8 cellular contexts compared by ENCODE assay signal in the genomic region with DNA sequence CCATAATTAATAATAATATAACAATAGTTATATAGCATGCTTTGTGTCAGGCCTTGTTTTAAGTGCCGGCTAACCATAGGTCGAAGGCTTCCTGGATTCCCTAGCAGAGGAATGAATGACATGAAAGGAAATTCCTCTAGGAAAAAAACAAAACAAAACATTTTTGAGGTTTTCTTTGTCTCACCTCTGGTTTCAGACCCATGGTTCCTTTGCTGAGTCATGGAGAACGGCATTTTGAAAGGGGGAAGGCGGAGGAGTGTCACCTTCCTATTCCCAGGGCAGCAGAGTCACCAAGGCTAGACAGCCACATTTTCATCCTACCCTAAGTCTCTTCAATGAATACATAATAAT. TPM values are rescaled to one million over a fixed set of nuclear protein-coding genes. Genes with fewer than 3 reads are reported as not detected.
DNase-seq lines count a peak whose midpoint lies in the region; ATAC-seq and TF ChIP-seq lines count a peak whose summit lies in the region.

No MANE protein-coding gene starts in this region.

- TF ChIP-seq POLR2A in ovary (IDR thresholded peaks at IDR 0.05) = no peak

- no peak overlapping the region for H3K4me3 ChIP-seq in AG10803 (ENCODE audit: low read length)
- H3K4me3 ChIP-seq in adipocyte (ENCODE audit: low read length) = no peak overlapping the region
- H3K4me3 ChIP-seq in ovary = no peak overlapping the region

- peak overlapping the region; percentile 27 for H3K4me3 Mint-ChIP-seq in HFFc6

- peak; percentile 55 for DNase-seq in AG10803 (ENCODE audit: low read depth)
- DNase-seq in HFFc6 = peak; percentile 62
- DNase-seq in adipocyte (ENCODE audit: low read depth) = peak; percentile 41
- DNase-seq in left kidney (ENCODE audit: low read depth, low spot score) = peak; percentile 20
- no peak for DNase-seq in ovary
- DNase-seq in activated CD4-positive, alpha-beta T cell treated with anti-CD3 and anti-CD28 coated beads for 48 hours = no peak

- no peaks in the 10 kb centered on the region for H3K9me3 Mint-ChIP-seq in HFFc6

- H3K4me1 ChIP-seq in adipocyte (ENCODE audit: control insufficient read depth, insufficient read depth, low read length) = peaks cover 11% of the 10 kb centered on the region
- H3K4me1 ChIP-seq in ovary (ENCODE audit: insufficient read depth) = no peaks in the 10 kb centered on the region

- no peaks in the 10 kb centered on the region for H3K36me3 Mint-ChIP-seq in HFFc6 (ENCODE audit: low read depth)

- H3K9ac ChIP-seq in adipocyte (ENCODE audit: low read length) = no peak overlapping the region

- intact Hi-C loops in ovary (cut with DNase I) = no loop called here

- H3K9me3 ChIP-seq in adipocyte (ENCODE audit: control insufficient read depth, low read length) (no peaks in the 10 kb centered on the region), ovary (no peaks in the 10 kb centered on the region)

- H3K4me1 Mint-ChIP-seq in HFFc6 (ENCODE audit: low read depth) = peaks cover 40% of the 10 kb centered on the region

- H3K27ac Mint-ChIP-seq in HFFc6 = peak overlapping the region; percentile 52

- no peaks in the 10 kb centered on the region; the same call in none of the 2 replicates for H3K27me3 Mint-ChIP-seq in HFFc6 (ENCODE audit: insufficient read depth)

- ATAC-seq in GM21515 (IDR thresholded peaks at IDR 0.05; ENCODE audit: unreplicated experiment) = no peak
- no peak for ATAC-seq in HG03039 (IDR thresholded peaks at IDR 0.05; ENCODE audit: unreplicated experiment)

- no peak overlapping the region for H3K27ac ChIP-seq in ovary

- H3K36me3 ChIP-seq in adipocyte (ENCODE audit: control insufficient read depth, insufficient read depth, low read length, severe bottlenecking) = no peaks in the 10 kb centered on the region
- no peaks in the 10 kb centered on the region for H3K36me3 ChIP-seq in ovary

- TF ChIP-seq CTCF in AG10803 (conservative IDR thresholded peaks at IDR 0.05; ENCODE audit: low read length) (no peak), HFFc6 (IDR thresholded peaks at IDR 0.05) (no peak), ovary (IDR thresholded peaks at IDR 0.05) (no peak)

- TF ChIP-seq EP300 in ovary (IDR thresholded peaks at IDR 0.05) = no peak

- H3K27me3 ChIP-seq in adipocyte (replicated peaks; ENCODE audit: control insufficient read depth, insufficient read depth, low read length) (no peaks in the 10 kb centered on the region), ovary (no peaks in the 10 kb centered on the region)

- WGBS in ovary, 3 donors = 61 to 64% (median 63%) methylated on average over 4 of the region's 4 CpGs

RNA-seq across cellular contexts. Expression of gene CCND3, which starts 25.3 kb away (rescaled TPM):
- total RNA-seq in HFFc6 (2021; fragmentation: NEBNext Ultra II Directional; extraction: Animal tissue kit (Norgen Biotek cat#: 25700)) = 10 to 100 TPM; 72.4 to 92.5 (median 82.7) TPM
- total RNA-seq in ovary = 100 to 1,000 TPM in 1 of 7 donors, 10 to 100 TPM in 6; 22.7 to 217 (median 58.4) TPM
- 10 to 100 TPM; 23.9 to 52.8 TPM for polyA plus RNA-seq in ovary

RNA-seq across cellular contexts. Expression of gene BYSL, which starts 45.6 kb away (rescaled TPM):
- total RNA-seq in HFFc6 (2021; fragmentation: NEBNext Ultra II Directional; extraction: Animal tissue kit (Norgen Biotek cat#: 25700)) = 10 to 100 TPM; 32.3 to 44.3 (median 33.5) TPM
- total RNA-seq in ovary = 10 to 100 TPM in 5 of 7 donors, 1 to 10 TPM in 2; 4.8 to 29.2 (median 14.8) TPM
- 1 to 10 TPM; 8.5 TPM for polyA plus RNA-seq in ovary

RNA-seq across cellular contexts. Expression of gene MED20, which starts 46.0 kb away (rescaled TPM):
- total RNA-seq in HFFc6 (2021; fragmentation: NEBNext Ultra II Directional; extraction: Animal tissue kit (Norgen Biotek cat#: 25700)) = 10 to 100 TPM; 22.8 to 28.4 (median 26.0) TPM
- total RNA-seq in ovary = 10 to 100 TPM in 5 of 7 donors, 1 to 10 TPM in 2; 8.4 to 20.0 (median 13.1) TPM
- polyA plus RNA-seq in ovary = 10 to 100 TPM in 1 of 2 donors, 1 to 10 TPM in 1; 7.2 to 15.1 TPM

Comparison
In these comparisons a context has a peak if more than half of its experiments do, and no peak if none do; other contexts are left out.
1. DNase-seq: peak in AG10803 (single experiment), HFFc6 (single experiment), adipocyte (single experiment) and left kidney (single experiment); none in ovary (0 of 5) and activated CD4-positive, alpha-beta T cell treated with anti-CD3 and anti-CD28 coated beads for 48 hours (single experiment).